In genomic region chr22:20319041-20319744, GRCh38 we compare ENCODE assay signal across 8 cellular contexts. TPM values are rescaled to one million over a fixed set of nuclear protein-coding genes. Genes with fewer than 3 reads are reported as not detected.
A peak's percentile ranks its signal among the peaks of the same experiment; 100 is the strongest.
DNase-seq lines count a peak whose midpoint lies in the region; FAIRE-seq lines count a peak whose summit lies in the region.

No MANE protein-coding gene starts in this region.

- DNase-seq in GM03348 (ENCODE audit: low spot score) (peak; percentile 45), HAP-1 (ENCODE audit: low spot score in 2 of 2) (peak in 1 of 2 experiments; percentile 59), RCC 7860 (ENCODE audit: low spot score) (peak; percentile 5), mesenteric fat pad (ENCODE audit: low spot score) (peak; percentile 89), urothelium cell line (ENCODE audit: low spot score) (peak; percentile 42), NCI-H774 (lab: John Stamatoyannopoulos, UW) (no peak), DMS153 (lab: John Stamatoyannopoulos, UW) (no peak)
- DNase-seq in effector memory CD4-positive, alpha-beta T cell: no peak

- H3K4me3 ChIP-seq in HAP-1: peak overlapping the region; percentile 80
- H3K4me3 ChIP-seq in effector memory CD4-positive, alpha-beta T cell (ENCODE audit: insufficient read depth, low read depth, low read length, poor library complexity, severe bottlenecking): peak overlapping the region; percentile 96

- no peaks in the 10 kb centered on the region for H3K36me3 ChIP-seq in HAP-1 (replicated peaks)
- H3K36me3 ChIP-seq in effector memory CD4-positive, alpha-beta T cell (ENCODE audit: control insufficient read depth, insufficient read depth, low read length): peaks cover 9% of the 10 kb centered on the region

- in situ Hi-C loops in HAP-1 (cut with MboI; ENCODE audit: low sequenced_read_pairs): no loop called here

- H3K27ac ChIP-seq in effector memory CD4-positive, alpha-beta T cell (ENCODE audit: insufficient read depth, low read length, poor library complexity, severe bottlenecking): peak overlapping the region; percentile 77

- H3K4me1 ChIP-seq in HAP-1: peaks cover 11% of the 10 kb centered on the region
- H3K4me1 ChIP-seq in effector memory CD4-positive, alpha-beta T cell (ENCODE audit: control insufficient read depth, insufficient read depth, low read length, poor library complexity, severe bottlenecking): peaks cover 29% of the 10 kb centered on the region

- FAIRE-seq in RCC 7860 (lab: Jason Lieb, UNC) (no peak), urothelium cell line (lab: Jason Lieb, UNC) (no peak)

- no peaks in the 10 kb centered on the region for H3K27me3 ChIP-seq in HAP-1 (ENCODE audit: low read depth)
- no peaks in the 10 kb centered on the region for H3K27me3 ChIP-seq in effector memory CD4-positive, alpha-beta T cell (replicated peaks; ENCODE audit: control insufficient read depth, insufficient read depth, low read length, poor library complexity, severe bottlenecking)

- no peaks in the 10 kb centered on the region for H3K9me3 ChIP-seq in HAP-1
- no peaks in the 10 kb centered on the region for H3K9me3 ChIP-seq in effector memory CD4-positive, alpha-beta T cell (ENCODE audit: control insufficient read depth, low read length)

RNA-seq across cellular contexts. Expression of gene DGCR6L, which starts 0.7 kb away (rescaled TPM):
- 25.7 TPM for total RNA-seq in mesenteric fat pad

RNA-seq across cellular contexts. Expression of gene RTN4R, which starts 51.1 kb away (rescaled TPM):
- total RNA-seq in mesenteric fat pad: 0.55 TPM

Comparison
In these comparisons a context has a peak if more than half of its experiments do, and no peak if none do; other contexts are left out.
1. DNase-seq: peak in GM03348 (single experiment), RCC 7860 (single experiment), mesenteric fat pad (single experiment) and urothelium cell line (single experiment); none in effector memory CD4-positive, alpha-beta T cell (0 of 3), NCI-H774 (single experiment) and DMS153 (single experiment).